ENCODE assay signal across 27 cellular contexts in the genomic region with DNA sequence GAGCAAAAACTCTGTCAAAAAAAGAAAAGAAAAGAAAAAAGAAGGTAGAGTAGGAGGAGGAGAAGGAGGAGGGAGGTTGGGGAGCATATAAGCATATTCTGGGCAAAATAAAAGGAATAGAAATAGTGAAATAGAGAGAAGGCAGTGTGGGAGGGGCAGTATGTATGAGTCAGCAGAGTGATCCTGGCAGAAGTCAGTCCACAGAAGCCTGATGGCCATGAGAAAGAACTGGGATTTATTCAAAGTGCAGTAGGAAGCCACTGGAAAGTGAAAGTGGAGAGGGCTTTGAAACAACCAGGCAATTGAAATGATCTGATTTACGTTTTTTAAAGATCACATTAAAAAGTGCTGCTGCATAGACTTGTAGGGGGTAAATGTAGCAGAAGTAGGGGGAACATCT.
A peak's percentile ranks its signal among the peaks of the same experiment; 100 is the strongest.
DNase-seq lines count a peak whose midpoint lies in the region; ATAC-seq, FAIRE-seq and TF ChIP-seq lines count a peak whose summit lies in the region.
"Had no signal": no experiment of that assay in that cellular context is flagged by ENCODE, and none has a peak within 500 bp of the region (broad histone marks: within the 10 kb centered on the region; RNA-seq: fewer than 3 reads in every experiment).

No MANE protein-coding gene starts in this region.

- H3K79me2 ChIP-seq in GM23338 (replicated peaks; ENCODE audit: insufficient read depth) = no peaks in the 10 kb centered on the region

- no peak for ATAC-seq in GM23338
- ATAC-seq in HG03442 (IDR thresholded peaks at IDR 0.05; ENCODE audit: unreplicated experiment) = no peak
- ATAC-seq: sciatic nerve had no signal

- H3K4me1 ChIP-seq in GM23338 (ENCODE audit: insufficient read depth) = no peaks in the 10 kb centered on the region
- H3K4me1 ChIP-seq: Caco-2, SJCRH30 had no signal

- H2AFZ ChIP-seq in GM23338 = no peak overlapping the region

- no peaks in the 10 kb centered on the region for H3F3A ChIP-seq in GM23338 (replicated peaks; ENCODE audit: low read depth)

- no peaks in the 10 kb centered on the region for H3K36me3 ChIP-seq in GM23338 (ENCODE audit: insufficient read depth)
- H3K36me3 ChIP-seq: SJCRH30, tibial nerve had no signal

- FAIRE-seq in urothelium cell line (lab: Jason Lieb, UNC) = no peak
- FAIRE-seq: GM19239, H54 had no signal

- DNase-seq in GM23338 (ENCODE audit: low spot score) (no peak), RPMI7951 (ENCODE audit: low read depth) (peak; percentile 25), iris pigment epithelial cell (ENCODE audit: low read depth) (peak; percentile 1), urothelium cell line (ENCODE audit: low spot score) (peak; percentile 5), GF-D8 (lab: John Stamatoyannopoulos, UW) (no peak), GM03348 (ENCODE audit: low spot score) (no peak)
- DNase-seq: activated CD4-positive, alpha-beta T cell treated with anti-CD3 and anti-CD28 coated beads for 48 hours; C1 segment of cervical spinal cord; Caco-2; effector CD8-positive, alpha-beta T cell; glutamatergic neuron; islet precursor cell; NCI-H1436; NCI-H2081; NCI-H2227 treated with DMSO at 0.1 percent for 48 hours; SJCRH30; SW 1271 had no signal

- H3K4me2 ChIP-seq in GM23338 = no peak overlapping the region

- H3K4me1 Mint-ChIP-seq in GM23338 = no peaks in the 10 kb centered on the region; the same call in 2 of the 3 replicates
- H3K4me1 Mint-ChIP-seq: activated naive CD4-positive, alpha-beta T cell treated with anti-CD3 and anti-CD28 coated beads, Interleukin-2, amount 50 U/mL, for 24 hours; mesothelial cell of epicardium had no signal

- no peak overlapping the region for H3K4me3 Mint-ChIP-seq in GM23338
- H3K4me3 Mint-ChIP-seq: activated naive CD4-positive, alpha-beta T cell treated with anti-CD3 and anti-CD28 coated beads, Interleukin-2, amount 50 U/mL, for 24 hours; mesothelial cell of epicardium had no signal

- H3K27ac ChIP-seq in GM23338 (ENCODE audit: low read depth) = no peak overlapping the region
- H3K27ac ChIP-seq: coronary artery, epithelial cell of prostate, SJCRH30, tibial nerve had no signal

- H3K36me3 Mint-ChIP-seq in GM23338 (ENCODE audit: low read depth) = no peaks in the 10 kb centered on the region
- H3K36me3 Mint-ChIP-seq: activated naive CD4-positive, alpha-beta T cell treated with anti-CD3 and anti-CD28 coated beads, Interleukin-2, amount 50 U/mL, for 24 hours; mesothelial cell of epicardium had no signal

- no peaks in the 10 kb centered on the region for H3K27me3 ChIP-seq in GM23338 (ENCODE audit: insufficient read depth)
- H3K27me3 ChIP-seq: SJCRH30, tibial nerve had no signal

- 0 out of 2 replicates have a peak, but pooled peaks cover 5% of the 10 kb centered on the region for H3K9me2 ChIP-seq in GM23338 (ENCODE audit: insufficient read depth)

- no peaks in the 10 kb centered on the region for H3K27me3 Mint-ChIP-seq in GM23338 (ENCODE audit: insufficient read depth, low read depth, poor library complexity)

- no peak for TF ChIP-seq CTCF in GM23338 (conservative IDR thresholded peaks at IDR 0.05; ENCODE audit: low read depth in 2 of 2)

- H4K20me1 ChIP-seq in GM23338 (replicated peaks; ENCODE audit: insufficient read depth) = no peaks in the 10 kb centered on the region

- no peaks in the 10 kb centered on the region for H3K9me3 Mint-ChIP-seq in GM23338
- H3K9me3 Mint-ChIP-seq: activated T-helper 2 cell treated with anti-CD3 and anti-CD28 coated beads, Interferon-gamma antibody, Interleukin-2, Interleukin-4, amounts not matched to agents 10 μg/mL and 5 μg/mL and 100 μg/mL, durations not matched to agents 14 hours and 24 hours and 36 hours; mesothelial cell of epicardium had no signal

- no peak overlapping the region for H3K4me3 ChIP-seq in GM23338
- H3K4me3 ChIP-seq: coronary artery, SJCRH30, tibial nerve had no signal

- peak overlapping the region; percentile 57; the same call in 1 of the 2 replicates for H3K27ac Mint-ChIP-seq in GM23338
- H3K27ac Mint-ChIP-seq: activated naive CD4-positive, alpha-beta T cell treated with anti-CD3 and anti-CD28 coated beads, Interleukin-2, amount 50 U/mL, for 24 hours; activated T-helper 2 cell treated with anti-CD3 and anti-CD28 coated beads, Interferon-gamma antibody, Interleukin-2, Interleukin-4, amounts not matched to agents 10 μg/mL and 5 μg/mL and 100 μg/mL, durations not matched to agents 14 hours and 24 hours and 36 hours; mesothelial cell of epicardium had no signal

TF ChIP-seq in GM23338, 12 proteins besides CTCF, POLR2A, EP300 and RAD21 (continues in another document):
- TF ChIP-seq STAT1 (IDR thresholded peaks at IDR 0.05; ENCODE audit: unreplicated experiment) = no peak
- TF ChIP-seq EZH2phosphoT487 (IDR thresholded peaks at IDR 0.05; ENCODE audit: unreplicated experiment) = no peak
- no peak for TF ChIP-seq REST (IDR thresholded peaks at IDR 0.05; ENCODE audit: unreplicated experiment)
- TF ChIP-seq EZH2 (IDR thresholded peaks at IDR 0.05; ENCODE audit: low read depth, unreplicated experiment) = no peak
- no peak for TF ChIP-seq JUNB (IDR thresholded peaks at IDR 0.05; ENCODE audit: unreplicated experiment)
- TF ChIP-seq POLR2AphosphoS5 (IDR thresholded peaks at IDR 0.05; ENCODE audit: low read depth) = no peak
- TF ChIP-seq ZNF331 (CRISPR knock-in tag; IDR thresholded peaks at IDR 0.05; ENCODE audit: low read depth) = no peak
- TF ChIP-seq ZNF114 (CRISPR knock-in tag; IDR thresholded peaks at IDR 0.05) = no peak
- no peak for TF ChIP-seq CREB1 (CRISPR knock-in tag; IDR thresholded peaks at IDR 0.05; ENCODE audit: low read depth)
- TF ChIP-seq, protein P1, sequence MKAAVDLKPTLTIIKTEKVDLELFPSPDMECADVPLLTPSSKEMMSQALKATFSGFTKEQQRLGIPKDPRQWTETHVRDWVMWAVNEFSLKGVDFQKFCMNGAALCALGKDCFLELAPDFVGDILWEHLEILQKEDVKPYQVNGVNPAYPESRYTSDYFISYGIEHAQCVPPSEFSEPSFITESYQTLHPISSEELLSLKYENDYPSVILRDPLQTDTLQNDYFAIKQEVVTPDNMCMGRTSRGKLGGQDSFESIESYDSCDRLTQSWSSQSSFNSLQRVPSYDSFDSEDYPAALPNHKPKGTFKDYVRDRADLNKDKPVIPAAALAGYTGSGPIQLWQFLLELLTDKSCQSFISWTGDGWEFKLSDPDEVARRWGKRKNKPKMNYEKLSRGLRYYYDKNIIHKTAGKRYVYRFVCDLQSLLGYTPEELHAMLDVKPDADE (IDR thresholded peaks at IDR 0.05) = no peak
- TF ChIP-seq NANOG (IDR thresholded peaks at IDR 0.05; ENCODE audit: borderline replicate concordance) = no peak

Comparison
In these comparisons a context has a peak if more than half of its experiments do, and no peak if none do; other contexts are left out.
1. DNase-seq: peak in RPMI7951 (single experiment), iris pigment epithelial cell (single experiment) and urothelium cell line (single experiment); none in GM23338 (single experiment), GF-D8 (single experiment) and GM03348 (single experiment).